1 cellular context compared by ENCODE assay signal in the genomic region with DNA sequence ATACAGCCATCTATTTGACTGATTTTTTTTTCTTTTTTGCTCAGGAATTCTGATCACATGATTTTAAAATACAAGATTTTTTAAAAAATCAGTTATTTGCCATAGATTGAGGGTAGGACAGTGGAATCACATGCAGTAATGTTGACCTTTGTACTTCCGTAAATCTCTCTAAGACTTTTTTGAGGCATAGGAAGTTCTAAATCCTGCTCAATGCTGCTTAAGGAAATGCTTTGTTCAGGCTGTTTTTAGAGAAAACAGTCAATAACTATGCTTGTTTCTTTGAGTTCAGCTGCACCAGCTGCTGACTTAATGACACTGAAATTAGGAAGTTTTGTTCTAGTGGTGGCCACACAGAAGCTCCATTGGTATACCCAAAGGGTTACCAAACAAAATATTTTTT.
TF ChIP-seq lines count a peak whose summit lies in the region.

No MANE protein-coding gene starts in this region.

TF ChIP-seq in WTC11, 78 proteins besides CTCF, POLR2A, EP300 and RAD21 (continued from another document):
- TF ChIP-seq, protein P1, sequence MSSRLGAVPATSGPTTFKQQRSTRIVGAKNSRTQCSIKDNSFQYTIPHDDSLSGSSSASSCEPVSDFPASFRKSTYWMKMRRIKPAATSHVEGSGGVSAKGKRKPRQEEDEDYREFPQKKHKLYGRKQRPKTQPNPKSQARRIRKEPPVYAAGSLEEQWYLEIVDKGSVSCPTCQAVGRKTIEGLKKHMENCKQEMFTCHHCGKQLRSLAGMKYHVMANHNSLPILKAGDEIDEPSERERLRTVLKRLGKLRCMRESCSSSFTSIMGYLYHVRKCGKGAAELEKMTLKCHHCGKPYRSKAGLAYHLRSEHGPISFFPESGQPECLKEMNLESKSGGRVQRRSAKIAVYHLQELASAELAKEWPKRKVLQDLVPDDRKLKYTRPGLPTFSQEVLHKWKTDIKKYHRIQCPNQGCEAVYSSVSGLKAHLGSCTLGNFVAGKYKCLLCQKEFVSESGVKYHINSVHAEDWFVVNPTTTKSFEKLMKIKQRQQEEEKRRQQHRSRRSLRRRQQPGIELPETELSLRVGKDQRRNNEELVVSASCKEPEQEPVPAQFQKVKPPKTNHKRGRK (CRISPR knock-in tag; IDR thresholded peaks at IDR 0.05; ENCODE audit: borderline replicate concordance): no peak
- TF ChIP-seq MYBL2 (CRISPR knock-in tag; IDR thresholded peaks at IDR 0.05) (no peak), ZNF121 (CRISPR knock-in tag; IDR thresholded peaks at IDR 0.05) (no peak), TEAD1 (CRISPR knock-in tag; IDR thresholded peaks at IDR 0.05) (no peak)
- TF ChIP-seq, protein P2, sequence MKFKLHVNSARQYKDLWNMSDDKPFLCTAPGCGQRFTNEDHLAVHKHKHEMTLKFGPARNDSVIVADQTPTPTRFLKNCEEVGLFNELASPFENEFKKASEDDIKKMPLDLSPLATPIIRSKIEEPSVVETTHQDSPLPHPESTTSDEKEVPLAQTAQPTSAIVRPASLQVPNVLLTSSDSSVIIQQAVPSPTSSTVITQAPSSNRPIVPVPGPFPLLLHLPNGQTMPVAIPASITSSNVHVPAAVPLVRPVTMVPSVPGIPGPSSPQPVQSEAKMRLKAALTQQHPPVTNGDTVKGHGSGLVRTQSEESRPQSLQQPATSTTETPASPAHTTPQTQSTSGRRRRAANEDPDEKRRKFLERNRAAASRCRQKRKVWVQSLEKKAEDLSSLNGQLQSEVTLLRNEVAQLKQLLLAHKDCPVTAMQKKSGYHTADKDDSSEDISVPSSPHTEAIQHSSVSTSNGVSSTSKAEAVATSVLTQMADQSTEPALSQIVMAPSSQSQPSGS (CRISPR knock-in tag; IDR thresholded peaks at IDR 0.05; ENCODE audit: borderline replicate concordance, low read depth): no peak
- TF ChIP-seq, protein P3, sequence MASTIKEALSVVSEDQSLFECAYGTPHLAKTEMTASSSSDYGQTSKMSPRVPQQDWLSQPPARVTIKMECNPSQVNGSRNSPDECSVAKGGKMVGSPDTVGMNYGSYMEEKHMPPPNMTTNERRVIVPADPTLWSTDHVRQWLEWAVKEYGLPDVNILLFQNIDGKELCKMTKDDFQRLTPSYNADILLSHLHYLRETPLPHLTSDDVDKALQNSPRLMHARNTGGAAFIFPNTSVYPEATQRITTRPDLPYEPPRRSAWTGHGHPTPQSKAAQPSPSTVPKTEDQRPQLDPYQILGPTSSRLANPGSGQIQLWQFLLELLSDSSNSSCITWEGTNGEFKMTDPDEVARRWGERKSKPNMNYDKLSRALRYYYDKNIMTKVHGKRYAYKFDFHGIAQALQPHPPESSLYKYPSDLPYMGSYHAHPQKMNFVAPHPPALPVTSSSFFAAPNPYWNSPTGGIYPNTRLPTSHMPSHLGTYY (CRISPR knock-in tag; IDR thresholded peaks at IDR 0.05): no peak
- TF ChIP-seq, protein P4, sequence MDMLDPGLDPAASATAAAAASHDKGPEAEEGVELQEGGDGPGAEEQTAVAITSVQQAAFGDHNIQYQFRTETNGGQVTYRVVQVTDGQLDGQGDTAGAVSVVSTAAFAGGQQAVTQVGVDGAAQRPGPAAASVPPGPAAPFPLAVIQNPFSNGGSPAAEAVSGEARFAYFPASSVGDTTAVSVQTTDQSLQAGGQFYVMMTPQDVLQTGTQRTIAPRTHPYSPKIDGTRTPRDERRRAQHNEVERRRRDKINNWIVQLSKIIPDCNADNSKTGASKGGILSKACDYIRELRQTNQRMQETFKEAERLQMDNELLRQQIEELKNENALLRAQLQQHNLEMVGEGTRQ (CRISPR knock-in tag; IDR thresholded peaks at IDR 0.05): no peak
